In the genomic region with DNA sequence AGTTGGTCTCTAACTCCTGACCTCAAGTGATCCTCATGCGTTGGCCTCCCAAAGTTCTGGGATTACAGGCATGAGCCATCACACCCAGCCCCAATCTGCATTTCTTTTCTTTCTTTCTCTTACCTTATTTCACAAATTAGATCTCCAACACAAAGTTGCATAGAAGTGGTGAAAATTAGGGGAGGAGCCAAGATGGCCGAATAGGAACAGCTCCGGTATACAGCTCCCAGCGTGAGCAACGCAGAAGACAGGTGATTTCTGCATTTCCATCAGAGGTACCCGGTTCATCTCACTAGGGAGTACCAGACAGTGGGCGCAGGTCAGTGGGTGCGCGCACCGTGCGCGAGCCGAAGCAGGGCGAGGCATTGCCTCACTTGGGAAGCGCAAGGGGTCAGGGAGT, we compare ENCODE assay signal across 7 cellular contexts.
DNase-seq lines count a peak whose midpoint lies in the region; ATAC-seq, FAIRE-seq and TF ChIP-seq lines count a peak whose summit lies in the region.
"Not testable (repeated sequence)": the region's sequence is repeated elsewhere in the genome, so short reads cannot be mapped to it uniquely, and the experiment has no call there.

No MANE protein-coding gene starts in this region.

- peaks cover 12% of the 10 kb centered on the region; the same call in 2 of the 3 replicates for H3K9me3 Mint-ChIP-seq in GM23338
- not testable (repeated sequence) for H3K9me3 Mint-ChIP-seq in osteocyte (ENCODE audit: unreplicated experiment)

- in situ Hi-C loops in K562 (cut with MboI) = not testable (repeated sequence)

- H3K27me3 ChIP-seq in GM23338 (ENCODE audit: insufficient read depth); HUES48 (ENCODE audit: control insufficient read depth, insufficient read depth, low read length); NT2/D1 (ENCODE audit: insufficient read depth, insufficient read length); K562 (ENCODE audit: control insufficient read depth in 2 of 2, insufficient read depth in 2 of 2, low read length in 2 of 2); iPS-15b (ENCODE audit: control insufficient read depth, insufficient read depth, low read length): not testable (repeated sequence)

- H2AFZ ChIP-seq in GM23338 (peak overlapping the region; percentile 81), K562 (ENCODE audit: low read depth, low read length) (peak overlapping the region; percentile 72)

- H3K9me2 ChIP-seq in GM23338 (ENCODE audit: insufficient read depth) = not testable (repeated sequence)

- 7% methylated on average over 7 of the region's 15 CpGs for WGBS in K562 (ENCODE audit: insufficient coverage, low coverage, missing lambda C conversion rate)

- H3K27me3 Mint-ChIP-seq in GM23338 (ENCODE audit: insufficient read depth, low read depth, poor library complexity) = not testable (repeated sequence)
- H3K27me3 Mint-ChIP-seq in osteocyte (ENCODE audit: unreplicated experiment) = peaks cover 45% of the 10 kb centered on the region

- CTCF ChIA-PET in K562 (lab: Yijun Ruan, JAX; ENCODE audit: low intra/inter-chr PET ratio) = interaction anchor here (0.6 kb wide), 1 partner anchor 482 kb away, joined by 3 read pairs; no protein-coding TSS in a partner anchor

- BruUV-seq in K562 (replicated peaks; lab: Mats Ljungman, UMichigan) = not testable (repeated sequence)

- peak; percentile 36 for DNase-seq in DMS53 (lab: John Stamatoyannopoulos, UW)
- DNase-seq in GM23338 (ENCODE audit: low spot score); NT2/D1 (ENCODE audit: low read depth, low spot score); K562 (ENCODE audit: extremely low read depth in 1 of 4, low spot score in 3 of 4); osteocyte (ENCODE audit: extremely low spot score, unreplicated experiment): not testable (repeated sequence)

- H3K4me3 Mint-ChIP-seq in GM23338 (peak overlapping the region; percentile 45; the same call in 2 of the 3 replicates), osteocyte (ENCODE audit: unreplicated experiment) (peak overlapping the region; percentile 47)

- not testable (repeated sequence) for H3K36me3 ChIP-seq in GM23338 (ENCODE audit: insufficient read depth); HUES48 (ENCODE audit: control insufficient read depth, insufficient read depth, low read length); NT2/D1 (ENCODE audit: insufficient read depth, insufficient read length, low read length); K562 (ENCODE audit: control insufficient read depth, insufficient read depth, low read length); iPS-15b (ENCODE audit: control insufficient read depth, insufficient read depth, low read length)

- not testable (repeated sequence) for H3K4me1 ChIP-seq in GM23338 (ENCODE audit: insufficient read depth); HUES48 (ENCODE audit: control insufficient read depth, insufficient read depth, low read length); NT2/D1 (ENCODE audit: insufficient read depth, insufficient read length); K562 (replicated peaks in 1 of 2; ENCODE audit: control insufficient read depth in 2 of 2, insufficient read depth in 2 of 2, low read length in 2 of 2); iPS-15b (ENCODE audit: control insufficient read depth, insufficient read depth, low read length)

- H3K4me1 Mint-ChIP-seq in GM23338; osteocyte (ENCODE audit: unreplicated experiment): not testable (repeated sequence)

- ATAC-seq in GM23338 = not testable (repeated sequence)
- peak; percentile 61 for ATAC-seq in K562

- not testable (repeated sequence) for H3K9me1 ChIP-seq in K562 (ENCODE audit: control insufficient read depth, insufficient read depth, low read length)

- H3K9me3 ChIP-seq in HUES48 (ENCODE audit: control insufficient read depth, insufficient read depth, low read length); NT2/D1 (ENCODE audit: insufficient read depth, low read length); K562 (replicated peaks; ENCODE audit: control insufficient read depth, insufficient read depth, low read depth, low read length); iPS-15b (ENCODE audit: control insufficient read depth, insufficient read depth, low read length): not testable (repeated sequence)

- not testable (repeated sequence) for H3K79me2 ChIP-seq in GM23338 (replicated peaks; ENCODE audit: insufficient read depth); K562 (ENCODE audit: control insufficient read depth, insufficient read depth, low read length)

- TF ChIP-seq RAD21 in K562 (CRISPR knock-in tag; conservative IDR thresholded peaks at IDR 0.05 in 1 of 2, IDR thresholded peaks at IDR 0.05 in 1 of 2) = not testable (repeated sequence)

- not testable (repeated sequence) for H3K27ac Mint-ChIP-seq in GM23338; osteocyte (ENCODE audit: unreplicated experiment)

- H3K4me3 ChIP-seq in GM23338 = peak overlapping the region; percentile 46
- H3K4me3 ChIP-seq in HUES48 (ENCODE audit: low read depth, low read length) = peak overlapping the region; percentile 10; the same call in 1 of the 2 replicates
- peak overlapping the region; percentile 33 for H3K4me3 ChIP-seq in NT2/D1 (ENCODE audit: insufficient read length, low read depth)
- H3K4me3 ChIP-seq in K562 = peak overlapping the region; percentile 37
- H3K4me3 ChIP-seq in iPS-15b (ENCODE audit: low read depth, low read length) = peak overlapping the region; percentile 35

- not testable (repeated sequence) for H3K27ac ChIP-seq in GM23338 (ENCODE audit: low read depth); HUES48 (ENCODE audit: low read depth, low read length); K562 (ENCODE audit: extremely low read depth, low read depth, low read length)

- FAIRE-seq in K562 (lab: Jason Lieb, UNC) = not testable (repeated sequence)

- not testable (repeated sequence) for TF ChIP-seq POLR2A in K562 (conservative IDR thresholded peaks at IDR 0.05)

- POLR2A ChIA-PET in K562 (lab: Yijun Ruan, JAX) = interaction anchor here (1.3 kb wide), 1 partner anchor 13 kb away, joined by 3 read pairs; no protein-coding TSS in a partner anchor

- not testable (repeated sequence) for H3F3A ChIP-seq in GM23338 (replicated peaks; ENCODE audit: low read depth)

- not testable (repeated sequence) for TF ChIP-seq CTCF in GM23338 (conservative IDR thresholded peaks at IDR 0.05; ENCODE audit: low read depth in 2 of 2); K562 (IDR thresholded peaks at IDR 0.05 in 2 of 3, conservative IDR thresholded peaks at IDR 0.05 in 1 of 3; ENCODE audit: insufficient read depth in 2 of 3, low read depth in 1 of 3, low read length in 3 of 3); osteocyte (IDR thresholded peaks at IDR 0.05)

- intact Hi-C loops in K562 (cut with micrococcal nuclease) = not testable (repeated sequence)

- not testable (repeated sequence) for H4K20me1 ChIP-seq in GM23338 (replicated peaks; ENCODE audit: insufficient read depth); K562 (replicated peaks; ENCODE audit: control insufficient read depth, insufficient read depth, low read length)

- not testable (repeated sequence) for TF ChIP-seq EP300 in K562 (IDR thresholded peaks at IDR 0.05; ENCODE audit: low read length)

- H3K4me2 ChIP-seq in GM23338 (peak overlapping the region; percentile 55; the same call in 1 of the 2 replicates), K562 (ENCODE audit: insufficient read depth, low read length) (peak overlapping the region; percentile 65)

- H3K9ac ChIP-seq in HUES48 (ENCODE audit: low read depth, low read length); NT2/D1 (ENCODE audit: insufficient read length, low read depth); iPS-15b (ENCODE audit: low read depth, low read length): not testable (repeated sequence)
- peak overlapping the region in 1 of 2 experiments; percentile 83; a peak in 2 of 4 replicates for H3K9ac ChIP-seq in K562 (ENCODE audit: insufficient read depth in 1 of 2, low read depth in 2 of 2, low read length in 2 of 2)

- not testable (repeated sequence) for H3K36me3 Mint-ChIP-seq in GM23338 (ENCODE audit: low read depth); osteocyte (ENCODE audit: unreplicated experiment)

TF ChIP-seq in K562, 482 proteins besides CTCF, POLR2A, EP300 and RAD21:
- peak; percentile 23; the same call in 1 of the 2 replicates for TF ChIP-seq L3MBTL2 (IDR thresholded peaks at IDR 0.05)
- TF ChIP-seq NRF1 (conservative IDR thresholded peaks at IDR 0.05 in 1 of 2, IDR thresholded peaks at IDR 0.05 in 1 of 2) = peak; percentile 35 to 52; a peak in 3 of 4 replicates
- peak in 1 of 3 experiments; percentile 33 for TF ChIP-seq YY1 (IDR thresholded peaks at IDR 0.05; ENCODE audit: borderline replicate concordance in 1 of 3, control insufficient read depth in 1 of 3, extremely low read depth in 1 of 3, insufficient read depth in 3 of 3, insufficient read length in 1 of 3, insufficient replicate concordance in 2 of 3, low read depth in 1 of 3, low read length in 2 of 3)
